3 cellular contexts compared by ENCODE assay signal in the genomic region with DNA sequence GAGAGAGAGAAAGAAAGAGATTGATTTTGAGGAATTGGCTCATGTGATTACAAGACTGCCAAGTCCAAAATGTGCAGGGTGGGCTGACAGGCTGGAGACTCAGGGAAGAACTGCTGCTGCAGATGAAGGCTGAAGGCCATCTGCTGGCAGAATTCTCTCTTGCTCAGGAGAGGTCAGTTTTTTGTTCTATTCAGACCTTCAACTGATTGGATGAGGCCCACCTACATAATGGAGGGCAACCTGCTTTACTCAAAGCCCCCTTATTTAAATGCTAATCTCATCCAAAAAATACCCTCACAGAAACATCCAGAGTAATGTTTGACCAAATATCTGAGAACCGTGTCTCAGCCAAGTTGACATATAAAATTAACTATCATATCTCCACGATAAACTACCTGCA.
TF ChIP-seq lines count a peak whose summit lies in the region.

No MANE protein-coding gene starts in this region.

TF ChIP-seq in A549, 52 proteins besides CTCF, POLR2A, EP300 and RAD21 (continued from another document):
- TF ChIP-seq RNF2 (IDR thresholded peaks at IDR 0.05; ENCODE audit: borderline replicate concordance, low read depth) (no peak), SREBF2 (IDR thresholded peaks at IDR 0.05) (no peak), HOXB13 (CRISPR knock-in tag; IDR thresholded peaks at IDR 0.05; ENCODE audit: low read depth) (no peak), TFCP2L1 (CRISPR knock-in tag; IDR thresholded peaks at IDR 0.05) (no peak), HES2 (IDR thresholded peaks at IDR 0.05) (no peak)
- TF ChIP-seq, protein P1, sequence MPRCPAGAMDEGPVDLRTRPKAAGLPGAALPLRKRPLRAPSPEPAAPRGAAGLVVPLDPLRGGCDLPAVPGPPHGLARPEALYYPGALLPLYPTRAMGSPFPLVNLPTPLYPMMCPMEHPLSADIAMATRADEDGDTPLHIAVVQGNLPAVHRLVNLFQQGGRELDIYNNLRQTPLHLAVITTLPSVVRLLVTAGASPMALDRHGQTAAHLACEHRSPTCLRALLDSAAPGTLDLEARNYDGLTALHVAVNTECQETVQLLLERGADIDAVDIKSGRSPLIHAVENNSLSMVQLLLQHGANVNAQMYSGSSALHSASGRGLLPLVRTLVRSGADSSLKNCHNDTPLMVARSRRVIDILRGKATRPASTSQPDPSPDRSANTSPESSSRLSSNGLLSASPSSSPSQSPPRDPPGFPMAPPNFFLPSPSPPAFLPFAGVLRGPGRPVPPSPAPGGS (IDR thresholded peaks at IDR 0.05), result no peak

TF ChIP-seq in HCT116, 20 proteins besides CTCF, POLR2A, EP300 and RAD21:
- no peak for TF ChIP-seq SIN3A (IDR thresholded peaks at IDR 0.05; ENCODE audit: low read depth)

TF ChIP-seq in endothelial cell of umbilical vein, 7 proteins besides CTCF, POLR2A, EP300 and RAD21:
- TF ChIP-seq EZH2 (IDR thresholded peaks at IDR 0.05; ENCODE audit: borderline replicate concordance, low read depth, low read length, severe bottlenecking), result no peak
- TF ChIP-seq JUN (IDR thresholded peaks at IDR 0.05; ENCODE audit: borderline replicate concordance, insufficient read depth, insufficient read length, low read depth), result no peak
- no peak for TF ChIP-seq MYC (IDR thresholded peaks at IDR 0.05; ENCODE audit: low read depth, low read length)
- TF ChIP-seq MAX (IDR thresholded peaks at IDR 0.05; ENCODE audit: insufficient read depth, insufficient read length), result no peak
- TF ChIP-seq POLR2AphosphoS5 (IDR thresholded peaks at IDR 0.05; ENCODE audit: insufficient read depth, low read depth, low read length), result no peak
- no peak for TF ChIP-seq FOS (IDR thresholded peaks at IDR 0.05; ENCODE audit: borderline replicate concordance, insufficient read depth, low read length)
- no peak for TF ChIP-seq GATA2 (IDR thresholded peaks at IDR 0.05; ENCODE audit: insufficient read depth, insufficient read length, low read depth, low read length)
